13 cellular contexts compared by ENCODE assay signal in the genomic region with DNA sequence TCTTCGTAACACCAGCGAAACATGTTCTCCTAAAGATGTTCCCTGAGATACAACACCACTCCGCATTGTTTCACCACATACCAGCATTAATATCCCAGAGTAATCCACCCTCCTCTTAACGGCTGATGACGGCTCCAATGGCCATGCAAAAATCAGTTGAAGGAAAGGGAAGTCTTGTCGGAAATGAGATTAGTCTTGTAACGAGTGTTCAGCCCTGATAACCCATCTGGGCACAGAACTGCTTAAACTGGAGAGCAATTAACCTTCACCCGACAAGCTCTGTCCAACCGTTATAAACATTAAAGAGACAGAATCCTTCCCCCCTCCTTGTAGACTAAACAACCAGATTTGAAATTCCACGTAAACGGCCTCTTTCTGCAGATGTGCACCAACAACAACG. TPM values are rescaled to one million over a fixed set of nuclear protein-coding genes. Genes with fewer than 3 reads are reported as not detected.
DNase-seq lines count a peak whose midpoint lies in the region; ATAC-seq and TF ChIP-seq lines count a peak whose summit lies in the region.
"Had no signal": no experiment of that assay in that cellular context is flagged by ENCODE, and none has a peak within 500 bp of the region (broad histone marks: within the 10 kb centered on the region; RNA-seq: fewer than 3 reads in every experiment).

No MANE protein-coding gene starts in this region.

- H3K79me2 ChIP-seq in mesendoderm (ENCODE audit: control insufficient read depth, insufficient read depth, low read length) = no peaks in the 10 kb centered on the region

- CTCF ChIA-PET in CD4-positive, alpha-beta T cell (lab: Charles Lee) = no interaction called here

- H2BK120ac ChIP-seq in mesendoderm (ENCODE audit: low read depth, low read length) = no peak overlapping the region

- H3K27me3 Mint-ChIP-seq in CD4-positive, alpha-beta T cell = peaks cover 91% of the 10 kb centered on the region

- H4K5ac ChIP-seq in mesendoderm (ENCODE audit: low read length) = no peak overlapping the region

- H3K4ac ChIP-seq in mesendoderm (ENCODE audit: low read depth, low read length) = no peak overlapping the region

- no peak overlapping the region for H3K4me3 ChIP-seq in HL-60 (replicated peaks; ENCODE audit: insufficient read depth, low read length)
- no peak overlapping the region for H3K4me3 ChIP-seq in right atrium auricular region
- no peak overlapping the region for H3K4me3 ChIP-seq in mesendoderm (ENCODE audit: low read length)

- peak; percentile 58 to 79 for DNase-seq in HL-60 (ENCODE audit: low read depth in 1 of 2, low spot score in 1 of 2)
- peak; percentile 52 for DNase-seq in UCSD-AML1 (lab: John Stamatoyannopoulos, UW; ENCODE audit: unreplicated experiment)
- DNase-seq in right atrium auricular region (ENCODE audit: low spot score) = no peak
- DNase-seq in sciatic nerve (ENCODE audit: low spot score) = no peak
- no peak for DNase-seq in mesendoderm
- no peak for DNase-seq in CD4-positive, alpha-beta T cell
- DNase-seq: activated B cell treated with CpG ODN at 0.5 μM for 24 hours; activated T-cell treated with anti-CD3 and anti-CD28 coated beads, Interleukin-2, amount 50 U/mL, for 24 hours; naive thymus-derived CD8-positive, alpha-beta T cell; SHP77 treated with DMSO at 0.1 percent for 48 hours had no signal

- H3K4me3 Mint-ChIP-seq in CD4-positive, alpha-beta T cell = no peak overlapping the region
- H3K4me3 Mint-ChIP-seq: activated B cell treated with CpG ODN at 0.5 μM for 24 hours; activated T-cell treated with anti-CD3 and anti-CD28 coated beads, Interleukin-2, amount 50 U/mL, for 24 hours had no signal

- no CpG with 5 or more reads among the region's 12 CpGs for WGBS in mesendoderm (ENCODE audit: extremely low coverage, insufficient coverage, low lambda C conversion rate)

- H3K23ac ChIP-seq in mesendoderm (ENCODE audit: low read length) = no peak overlapping the region

- H3K56ac ChIP-seq in mesendoderm (ENCODE audit: low read length) = no peak overlapping the region

- H3K4me2 ChIP-seq in mesendoderm (ENCODE audit: low read length) = no peak overlapping the region

- no peak overlapping the region for H2BK15ac ChIP-seq in mesendoderm (replicated peaks; ENCODE audit: low read depth)

- H3K4me1 ChIP-seq in right atrium auricular region = peaks cover 0 to 38% of the 10 kb centered on the region in 2 donors
- H3K4me1 ChIP-seq in mesendoderm (ENCODE audit: control insufficient read depth, low read depth, low read length) = peaks cover 9% of the 10 kb centered on the region

- H2BK5ac ChIP-seq in mesendoderm (ENCODE audit: low read length) = no peak overlapping the region

- no peak overlapping the region for H3K18ac ChIP-seq in mesendoderm (ENCODE audit: low read length)

- H3K79me1 ChIP-seq in mesendoderm (ENCODE audit: low read length) = no peaks in the 10 kb centered on the region

- no peaks in the 10 kb centered on the region for H3K9me3 Mint-ChIP-seq in CD4-positive, alpha-beta T cell
- H3K9me3 Mint-ChIP-seq: activated B cell treated with CpG ODN at 0.5 μM for 24 hours; activated T-cell treated with anti-CD3 and anti-CD28 coated beads, Interleukin-2, amount 50 U/mL, for 24 hours had no signal

- H3K9me3 ChIP-seq in right atrium auricular region = no peaks in the 10 kb centered on the region
- H3K9me3 ChIP-seq in CD4-positive, alpha-beta T cell (ENCODE audit: control insufficient read depth, low read length) = no peaks in the 10 kb centered on the region

- H3K27ac Mint-ChIP-seq in CD4-positive, alpha-beta T cell = no peak overlapping the region
- H3K27ac Mint-ChIP-seq: activated B cell treated with CpG ODN at 0.5 μM for 24 hours; activated T-cell treated with anti-CD3 and anti-CD28 coated beads, Interleukin-2, amount 50 U/mL, for 24 hours; naive thymus-derived CD8-positive, alpha-beta T cell had no signal

- H3K27me3 ChIP-seq in HL-60 (ENCODE audit: insufficient read depth, poor library complexity, severe bottlenecking) = no peaks in the 10 kb centered on the region
- H3K27me3 ChIP-seq in right atrium auricular region = no peaks in the 10 kb centered on the region
- no peaks in the 10 kb centered on the region for H3K27me3 ChIP-seq in mesendoderm (ENCODE audit: insufficient read depth, low read length, poor library complexity)
- H3K27me3 ChIP-seq in CD4-positive, alpha-beta T cell (ENCODE audit: control insufficient read depth, insufficient read depth, low read length) = peaks cover 36% of the 10 kb centered on the region

- H2AK5ac ChIP-seq in mesendoderm (ENCODE audit: low read length) = no peak overlapping the region

- intact Hi-C loops in sciatic nerve (cut with DNase I) = loop anchor here (1.0 kb wide), 1 partner anchor 17 kb away; no protein-coding TSS in a partner anchor
- intact Hi-C loops in CD4-positive, alpha-beta T cell (cut with DNase I, micrococcal nuclease) = no loop called here

- no peaks in the 10 kb centered on the region for H3K36me3 Mint-ChIP-seq in CD4-positive, alpha-beta T cell (ENCODE audit: low read depth)

- H3K27ac ChIP-seq in HL-60 (replicated peaks) = peak overlapping the region; percentile 71
- peak overlapping the region; percentile 20 to 52 for H3K27ac ChIP-seq in right atrium auricular region
- no peak overlapping the region for H3K27ac ChIP-seq in mesendoderm (ENCODE audit: low read depth, low read length)
- H3K27ac ChIP-seq in CD4-positive, alpha-beta T cell (ENCODE audit: low read depth, low read length) = no peak overlapping the region
- H3K27ac ChIP-seq: epithelial cell of prostate had no signal

- H3K36me3 ChIP-seq in right atrium auricular region = no peaks in the 10 kb centered on the region
- no peaks in the 10 kb centered on the region for H3K36me3 ChIP-seq in mesendoderm (ENCODE audit: control insufficient read depth, insufficient read depth, low read length)

- POLR2A ChIA-PET in CD4-positive, alpha-beta T cell (lab: Charles Lee) = no interaction called here

- no peak overlapping the region for H3K9ac ChIP-seq in mesendoderm (ENCODE audit: low read length)

- no peak overlapping the region for H4K8ac ChIP-seq in mesendoderm (ENCODE audit: low read depth, low read length)

- ATAC-seq in sciatic nerve (peak; percentile 55), esophagus mucosa (no peak), GM19023 (IDR thresholded peaks at IDR 0.05; ENCODE audit: unreplicated experiment) (no peak)
- no peak for ATAC-seq in CD4-positive, alpha-beta T cell (ENCODE audit: poor library complexity)
- ATAC-seq: naive thymus-derived CD8-positive, alpha-beta T cell had no signal

- H3K4me1 Mint-ChIP-seq in CD4-positive, alpha-beta T cell (ENCODE audit: low read depth) = peaks cover 11% of the 10 kb centered on the region

- TF ChIP-seq CTCF in HL-60 (IDR thresholded peaks at IDR 0.05; ENCODE audit: insufficient read depth, low read length) = no peak
- TF ChIP-seq CTCF in right atrium auricular region (IDR thresholded peaks at IDR 0.05) = no peak
- TF ChIP-seq CTCF in CD4-positive, alpha-beta T cell (IDR thresholded peaks at IDR 0.05) = no peak

RNA-seq across cellular contexts. Expression of a gene that starts 21.9 kb away (rescaled TPM):
- total RNA-seq in right atrium auricular region (10 to 100 TPM in 1 of 2 donors, 1 to 10 TPM in 1; 6.3 to 13.2 TPM), sciatic nerve (41.6 TPM), esophagus mucosa (5.1 TPM)
- 0.56 TPM for polyA plus RNA-seq in mesendoderm (2013, experiment 1 of 2)
- polyA plus RNA-seq in mesendoderm (2013, experiment 2 of 2) = 0.56 TPM
- not detected for total RNA-seq in CD4-positive, alpha-beta T cell
- total RNA-seq: activated B cell treated with CpG ODN at 0.5 μM for 24 hours; naive thymus-derived CD8-positive, alpha-beta T cell had no signal
- polyA plus RNA-seq: naive thymus-derived CD8-positive, alpha-beta T cell had no signal

Comparison
In these comparisons a context has a peak if more than half of its experiments do, and no peak if none do; other contexts are left out.
1. DNase-seq: peak in HL-60 (2 of 2) and UCSD-AML1 (single experiment); none in right atrium auricular region (single experiment), sciatic nerve (single experiment), mesendoderm (single experiment) and CD4-positive, alpha-beta T cell (0 of 10).
2. H3K27ac ChIP-seq: peak in HL-60 (single experiment) and right atrium auricular region (2 of 2); none in mesendoderm (single experiment) and CD4-positive, alpha-beta T cell (single experiment).